ENCODE assay signal across 8 cellular contexts in the genomic region with DNA sequence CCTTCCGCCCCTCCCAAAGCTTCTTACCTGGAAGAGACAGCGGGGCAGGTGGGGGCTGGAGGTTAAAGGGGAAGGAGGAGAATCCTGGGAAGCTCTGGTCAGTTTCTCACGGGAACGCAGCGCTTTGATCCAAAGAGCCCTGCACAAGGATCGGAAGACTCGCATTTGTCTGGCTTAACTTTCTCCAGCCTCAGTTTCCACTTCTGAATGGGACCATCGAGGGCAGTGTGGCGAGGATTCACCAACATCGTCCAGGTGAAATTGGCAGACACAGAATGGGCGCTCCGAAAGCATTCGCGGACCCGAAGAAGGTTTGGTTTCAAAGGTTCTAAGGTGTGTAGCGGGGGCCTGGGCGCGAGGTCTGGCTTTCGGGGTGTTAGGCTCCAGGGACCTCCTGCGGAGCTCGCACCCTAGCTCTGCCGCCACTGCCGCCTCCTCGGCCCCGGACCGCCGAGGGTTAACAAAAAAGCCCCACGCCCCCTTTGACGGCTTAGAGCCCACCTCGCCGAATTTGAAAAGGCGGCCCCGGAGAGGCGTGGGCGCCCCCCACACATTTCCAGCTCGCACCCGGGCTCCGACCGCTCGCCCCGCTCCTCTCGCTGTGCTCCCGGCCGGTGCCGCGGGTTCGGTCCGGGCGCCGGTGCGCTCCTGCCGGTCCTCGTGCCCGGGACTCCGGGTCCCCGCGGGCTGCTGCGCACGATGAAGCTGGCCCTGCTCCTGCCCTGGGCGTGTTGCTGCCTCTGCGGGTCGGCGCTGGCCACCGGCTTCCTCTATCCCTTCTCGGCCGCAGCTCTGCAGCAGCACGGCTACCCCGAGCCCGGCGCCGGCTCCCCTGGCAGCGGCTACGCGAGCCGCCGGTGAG. TPM values are rescaled to one million over a fixed set of nuclear protein-coding genes. Genes with fewer than 3 reads are reported as not detected.
DNase-seq lines count a peak whose midpoint lies in the region; ATAC-seq and TF ChIP-seq lines count a peak whose summit lies in the region.

Gene COL26A1, plus strand, starts transcription at position 542 of the 862 bp plus-strand sequence. Its CDS starts 158 bp downstream, at position 700.

- no peaks in the 10 kb centered on the region for H3K79me2 ChIP-seq in ACC112 (ENCODE audit: control insufficient read depth, insufficient read depth, low read length, unreplicated experiment)
- no peaks in the 10 kb centered on the region for H3K79me2 ChIP-seq in HCT116 (ENCODE audit: insufficient read depth, low read length)

- H3K4me2 ChIP-seq in HCT116 (ENCODE audit: low read length) = peak within 1 kb of the TSS; percentile 89

- ATAC-seq in HCT116 (no peak), right cardiac atrium (peak; percentile 73 to 79), HG02938 (IDR thresholded peaks at IDR 0.05; ENCODE audit: unreplicated experiment) (no peak), HG02981 (IDR thresholded peaks at IDR 0.05; ENCODE audit: unreplicated experiment) (no peak)
- ATAC-seq in activated naive CD8-positive, alpha-beta T cell treated with anti-CD3 and anti-CD28 coated beads, Interleukin-2, amount 10 ng/mL, durations not matched to agents 7 days and 5 days (ENCODE audit: low read depth) = no peak

- H3K27ac Mint-ChIP-seq in activated naive CD8-positive, alpha-beta T cell treated with anti-CD3 and anti-CD28 coated beads, Interleukin-2, amount 10 ng/mL, durations not matched to agents 7 days and 5 days = no peak within 1 kb of the TSS

- WGBS in right cardiac atrium = 14% methylated on average over 76 of the region's 76 CpGs

- no peak for TF ChIP-seq CTCF in HCT116 (IDR thresholded peaks at IDR 0.05 in 2 of 3, conservative IDR thresholded peaks at IDR 0.05 in 1 of 3; ENCODE audit: borderline replicate concordance in 1 of 3, insufficient read depth in 1 of 3, low read depth in 2 of 3, low read length in 2 of 3)

- no peak for TF ChIP-seq RAD21 in HCT116 (IDR thresholded peaks at IDR 0.05; ENCODE audit: low read depth)

- POLR2A ChIA-PET in HCT116 (lab: Charles Lee) = no interaction called here
- POLR2A ChIA-PET in activated naive CD8-positive, alpha-beta T cell treated with anti-CD3 and anti-CD28 coated beads, Interleukin-2, amount 10 ng/mL, durations not matched to agents 7 days and 5 days (lab: Charles Lee) = interaction anchor here (0.7 kb wide), 1 partner anchor 142 kb away, joined by 4 read pairs; no protein-coding TSS in a partner anchor

- no peaks in the 10 kb centered on the region for H3K36me3 Mint-ChIP-seq in activated naive CD8-positive, alpha-beta T cell treated with anti-CD3 and anti-CD28 coated beads, Interleukin-2, amount 10 ng/mL, durations not matched to agents 7 days and 5 days

- peaks cover 36% of the 10 kb centered on the region for H3K27me3 Mint-ChIP-seq in activated naive CD8-positive, alpha-beta T cell treated with anti-CD3 and anti-CD28 coated beads, Interleukin-2, amount 10 ng/mL, durations not matched to agents 7 days and 5 days

- no peaks in the 10 kb centered on the region for H3K4me1 ChIP-seq in ACC112 (ENCODE audit: control insufficient read depth, insufficient read depth, low read length, unreplicated experiment)
- peaks cover 0 to 8% of the 10 kb centered on the region in 2 experiments; a peak in 1 of 4 replicates for H3K4me1 ChIP-seq in HCT116 (ENCODE audit: control insufficient read depth in 1 of 2, insufficient read depth in 2 of 2, low read length in 2 of 2)
- no peaks in the 10 kb centered on the region for H3K4me1 ChIP-seq in right cardiac atrium (ENCODE audit: control insufficient read depth, insufficient read depth, low read length)
- H3K4me1 ChIP-seq in rectal smooth muscle tissue (ENCODE audit: control insufficient read depth, insufficient read depth, low read length) = no peaks in the 10 kb centered on the region

- no peaks in the 10 kb centered on the region for H3K9me3 ChIP-seq in HCT116 (ENCODE audit: control insufficient read depth in 1 of 2, insufficient read depth in 1 of 2, low read depth in 1 of 2, low read length in 2 of 2)
- no peaks in the 10 kb centered on the region for H3K9me3 ChIP-seq in right cardiac atrium (ENCODE audit: control insufficient read depth, low read length)

- no peaks in the 10 kb centered on the region for H3K36me3 ChIP-seq in ACC112 (ENCODE audit: insufficient read depth, low read length)
- H3K36me3 ChIP-seq in HCT116 (ENCODE audit: control insufficient read depth in 1 of 2, insufficient read depth in 2 of 2, low read length in 2 of 2) = no peaks in the 10 kb centered on the region
- H3K36me3 ChIP-seq in rectal smooth muscle tissue (ENCODE audit: control insufficient read depth, insufficient read depth, low read length) = no peaks in the 10 kb centered on the region

- no peaks in the 10 kb centered on the region for H3K9me3 Mint-ChIP-seq in activated naive CD8-positive, alpha-beta T cell treated with anti-CD3 and anti-CD28 coated beads, Interleukin-2, amount 10 ng/mL, durations not matched to agents 7 days and 5 days

- H3K4me3 ChIP-seq in ACC112 (ENCODE audit: low read depth, low read length) (peak within 1 kb of the TSS; percentile 68), HCT116 (replicated peaks in 1 of 2; ENCODE audit: low read depth in 1 of 2, low read length in 2 of 2) (peak within 1 kb of the TSS; percentile 37 to 54), right cardiac atrium (ENCODE audit: low read length) (peak within 1 kb of the TSS; percentile 39), rectal smooth muscle tissue (ENCODE audit: low read length) (peak within 1 kb of the TSS; percentile 60)

- H2AFZ ChIP-seq in ACC112 (ENCODE audit: low read length, unreplicated experiment) (no peak within 1 kb of the TSS), HCT116 (ENCODE audit: low read depth, low read length, poor library complexity, severe bottlenecking) (peak within 1 kb of the TSS; percentile 98)

- TF ChIP-seq POLR2A in HCT116 (IDR thresholded peaks at IDR 0.05; ENCODE audit: borderline replicate concordance, extremely low read depth, insufficient read depth, insufficient read length) (no peak), erythroblast (IDR thresholded peaks at IDR 0.05; ENCODE audit: low read length) (no peak)

- H3K4me3 Mint-ChIP-seq in activated naive CD8-positive, alpha-beta T cell treated with anti-CD3 and anti-CD28 coated beads, Interleukin-2, amount 10 ng/mL, durations not matched to agents 7 days and 5 days = no peak within 1 kb of the TSS

- peaks cover 40% of the 10 kb centered on the region for H3K27me3 ChIP-seq in ACC112 (ENCODE audit: insufficient read depth, low read length)
- no peaks in the 10 kb centered on the region for H3K27me3 ChIP-seq in HCT116 (ENCODE audit: insufficient read depth, low read length)
- no peaks in the 10 kb centered on the region for H3K27me3 ChIP-seq in right cardiac atrium (ENCODE audit: control insufficient read depth, insufficient read depth)
- H3K27me3 ChIP-seq in rectal smooth muscle tissue (ENCODE audit: control insufficient read depth, insufficient read depth, low read length) = peaks cover 3% of the 10 kb centered on the region

- intact Hi-C loops in HCT116 (cut with micrococcal nuclease) = loop anchor here (5.0 kb wide), 1 partner anchor 910 kb away; no protein-coding TSS in a partner anchor
- intact Hi-C loops in right cardiac atrium (cut with DNase I) = loop anchor here (5.0 to 10.0 kb wide), 2 partner anchors 172 to 175 kb away; no protein-coding TSS in a partner anchor

- peaks cover 3% of the 10 kb centered on the region for H3K4me1 Mint-ChIP-seq in activated naive CD8-positive, alpha-beta T cell treated with anti-CD3 and anti-CD28 coated beads, Interleukin-2, amount 10 ng/mL, durations not matched to agents 7 days and 5 days

- no peak for DNase-seq in HCT116 (ENCODE audit: low read depth, low spot score)
- DNase-seq in activated naive CD8-positive, alpha-beta T cell treated with anti-CD3 and anti-CD28 coated beads, Interleukin-2, amount 10 ng/mL, durations not matched to agents 7 days and 5 days = peak; percentile 42
- DNase-seq in right cardiac atrium = peak; percentile 45 to 71 (median 68)
- no peak for DNase-seq in erythroblast (lab: John Stamatoyannopoulos, UW)

- peak within 1 kb of the TSS; percentile 59 for H3K9ac ChIP-seq in HCT116 (ENCODE audit: low read length)
- H3K9ac ChIP-seq in rectal smooth muscle tissue (ENCODE audit: low read length) = no peak within 1 kb of the TSS

- CTCF ChIA-PET in HCT116 (lab: Charles Lee) = interaction anchor here (0.6 to 2.2 kb wide), 2 partner anchors 40 to 78 kb away, joined by 4 to 8 read pairs; no protein-coding TSS in a partner anchor

- BruUV-seq in HCT116 (replicated peaks; lab: Mats Ljungman, UMichigan) = no TSS peak

- no peaks in the 10 kb centered on the region for H4K20me1 ChIP-seq in HCT116 (ENCODE audit: insufficient read depth)

- H3K27ac ChIP-seq in ACC112 (ENCODE audit: low read depth, low read length) (no peak within 1 kb of the TSS), HCT116 (ENCODE audit: low read depth, low read length) (no peak within 1 kb of the TSS), right cardiac atrium (ENCODE audit: low read length) (no peak within 1 kb of the TSS), rectal smooth muscle tissue (ENCODE audit: low read depth, low read length) (no peak within 1 kb of the TSS)

- RAD21 ChIA-PET in HCT116 (lab: Charles Lee; ENCODE audit: low non-redundant PET in 1 of 2, low total read pairs in 2 of 2, uncharacterized antibody in 2 of 2, unreplicated experiment in 2 of 2) = interaction anchor here in 1 of 2 experiments (0.6 kb wide), 1 partner anchor 39 kb away, joined by 3 read pairs; no protein-coding TSS in a partner anchor

- H3K9me2 ChIP-seq in HCT116 (ENCODE audit: insufficient read depth) = no peaks in the 10 kb centered on the region

TF ChIP-seq in HCT116, 20 proteins besides CTCF, POLR2A, EP300 and RAD21 (continues in another document):
- TF ChIP-seq, protein P1, sequence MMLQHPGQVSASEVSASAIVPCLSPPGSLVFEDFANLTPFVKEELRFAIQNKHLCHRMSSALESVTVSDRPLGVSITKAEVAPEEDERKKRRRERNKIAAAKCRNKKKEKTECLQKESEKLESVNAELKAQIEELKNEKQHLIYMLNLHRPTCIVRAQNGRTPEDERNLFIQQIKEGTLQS (IDR thresholded peaks at IDR 0.05) = no peak
- TF ChIP-seq JUND (IDR thresholded peaks at IDR 0.05) (no peak), MAX (IDR thresholded peaks at IDR 0.05) (no peak), FOSL1 (IDR thresholded peaks at IDR 0.05; ENCODE audit: low read depth) (no peak), TCF7L2 (IDR thresholded peaks at IDR 0.05; ENCODE audit: borderline replicate concordance, extremely low read depth, insufficient read depth, insufficient read length) (no peak), EZH2phosphoT487 (IDR thresholded peaks at IDR 0.05; ENCODE audit: borderline replicate concordance) (no peak), EGR1 (IDR thresholded peaks at IDR 0.05; ENCODE audit: low read depth) (no peak)

RNA-seq across cellular contexts. Expression of gene COL26A1, which starts in this region (rescaled TPM):
- total RNA-seq in HCT116 (2021; ENCODE audit: unreplicated experiment) (0.27 TPM), right cardiac atrium (under 1 TPM in 1 of 4 donors, not detected in 3; 0.09 TPM)
- 0.19 and 0.47 TPM in 2 replicates for polyA plus RNA-seq in HCT116 (2012)
- total RNA-seq in activated naive CD8-positive, alpha-beta T cell treated with anti-CD3 and anti-CD28 coated beads, Interleukin-2, amount 10 ng/mL, durations not matched to agents 7 days and 5 days = not detected
- 0.11 TPM for polyA plus RNA-seq in right cardiac atrium

Comparison
In these comparisons a context has a peak if more than half of its experiments do, and no peak if none do; other contexts are left out.
1. Peak in DNase-seq in activated naive CD8-positive, alpha-beta T cell treated with anti-CD3 and anti-CD28 coated beads, Interleukin-2, amount 10 ng/mL, durations not matched to agents 7 days and 5 days; RNA of the gene not detected or under 1 TPM.
2. Peak in DNase-seq, ATAC-seq and H3K4me3 ChIP-seq in right cardiac atrium; RNA of the gene not detected or under 1 TPM.